In genomic region chr19:35404879-35405622, GRCh38 we compare ENCODE assay signal across 9 cellular contexts. TPM values are rescaled to one million over a fixed set of nuclear protein-coding genes. Genes with fewer than 3 reads are reported as not detected.
A peak's percentile ranks its signal among the peaks of the same experiment; 100 is the strongest.
DNase-seq lines count a peak whose midpoint lies in the region; ATAC-seq lines count a peak whose summit lies in the region.
"Had no signal": no experiment of that assay in that cellular context is flagged by ENCODE, and none has a peak within 500 bp of the region (broad histone marks: within the 10 kb centered on the region; RNA-seq: fewer than 3 reads in every experiment).

No MANE protein-coding gene starts in this region.

- peak; percentile 77 for ATAC-seq in GM18868 (IDR thresholded peaks at IDR 0.05; ENCODE audit: unreplicated experiment)
- peak; percentile 76 for ATAC-seq in HG03565 (IDR thresholded peaks at IDR 0.05; ENCODE audit: unreplicated experiment)

- DNase-seq in A172 (ENCODE audit: low spot score) (peak; percentile 97), dedifferentiated amniotic fluid mesenchymal stem cell (ENCODE audit: extremely low spot score) (peak; percentile 36), KBM-7 (no peak), SHP77 treated with DMSO at 0.1 percent for 48 hours (lab: John Stamatoyannopoulos, UW) (no peak)
- peak; percentile 37 to 76 for DNase-seq in stimulated activated CD8-positive, alpha-beta memory T cell treated with anti-CD3 and anti-CD28 coated beads, Interleukin-2, amount 100 ng/mL, for 48 hours (ENCODE audit: low read depth in 2 of 2)
- no peak for DNase-seq in effector CD8-positive, alpha-beta T cell (lab: John Stamatoyannopoulos, UW)

- in situ Hi-C loops in KBM-7 (cut with MboI; ENCODE audit: low pct_unique_long_range_greater_than_20kb, low sequenced_read_pairs), result no loop called here

RNA-seq across cellular contexts. Expression of gene GPR42, which starts 34.2 kb away (rescaled TPM):
- total RNA-seq in A172 (2014; rRNA removed; shearing (Covaris generic)), result not detected in 2 replicates
- total RNA-seq: activated CD8-positive, alpha-beta memory T cell treated with anti-CD3 and anti-CD28 coated beads for 36 hours had no signal

RNA-seq across cellular contexts. Expression of gene FFAR2, which starts 43.0 kb away (rescaled TPM):
- total RNA-seq in A172 (2014; rRNA removed; shearing (Covaris generic)), result not detected in 2 replicates
- total RNA-seq: activated CD8-positive, alpha-beta memory T cell treated with anti-CD3 and anti-CD28 coated beads for 36 hours had no signal

RNA-seq across cellular contexts. Expression of gene FFAR3, which starts 46.8 kb away (rescaled TPM):
- total RNA-seq in A172 (2014; rRNA removed; shearing (Covaris generic)), result not detected in 2 replicates

RNA-seq across cellular contexts. Expression of gene FFAR1, which starts 57.3 kb away (rescaled TPM):
- total RNA-seq in A172 (2014; rRNA removed; shearing (Covaris generic)), result not detected in 2 replicates
- total RNA-seq: activated CD8-positive, alpha-beta memory T cell treated with anti-CD3 and anti-CD28 coated beads for 36 hours had no signal

Comparison
In these comparisons a context has a peak if more than half of its experiments do, and no peak if none do; other contexts are left out.
1. DNase-seq: peak in A172 (single experiment), dedifferentiated amniotic fluid mesenchymal stem cell (single experiment) and stimulated activated CD8-positive, alpha-beta memory T cell treated with anti-CD3 and anti-CD28 coated beads, Interleukin-2, amount 100 ng/mL, for 48 hours (2 of 2); none in effector CD8-positive, alpha-beta T cell (single experiment), KBM-7 (single experiment) and SHP77 treated with DMSO at 0.1 percent for 48 hours (single experiment).